In genomic region chr16:66516808-66517585, GRCh38 we compare ENCODE assay signal across 7 cellular contexts. TPM values are rescaled to one million over a fixed set of nuclear protein-coding genes. Genes with fewer than 3 reads are reported as not detected.
DNase-seq lines count a peak whose midpoint lies in the region; ATAC-seq and FAIRE-seq lines count a peak whose summit lies in the region.

No MANE protein-coding gene starts in this region.

- peak; percentile 99 for FAIRE-seq in GM18507 (lab: Jason Lieb, UNC)

- POLR2A ChIA-PET in activated CD4-positive, alpha-beta memory T cell treated with anti-CD3 and anti-CD28 coated beads for 36 hours (lab: Charles Lee): interaction anchor here (0.7 to 1.7 kb wide), 2 partner anchors 9 to 35 kb away, joined by 3 to 7 read pairs; partner anchors contain the start of gene CKLF

- peak overlapping the region; percentile 99 for H3K27ac Mint-ChIP-seq in activated CD4-positive, alpha-beta memory T cell treated with anti-CD3 and anti-CD28 coated beads for 36 hours

- intact Hi-C loops in activated CD4-positive, alpha-beta memory T cell treated with anti-CD3 and anti-CD28 coated beads for 36 hours (cut with micrococcal nuclease): loop anchor here (1.0 to 2.0 kb wide), 7 partner anchors 32 to 358 kb away; partner anchors contain the start of gene CMTM3

- no peaks in the 10 kb centered on the region for H3K9me3 Mint-ChIP-seq in activated CD4-positive, alpha-beta memory T cell treated with anti-CD3 and anti-CD28 coated beads for 36 hours

- H3K27me3 Mint-ChIP-seq in activated CD4-positive, alpha-beta memory T cell treated with anti-CD3 and anti-CD28 coated beads for 36 hours: no peaks in the 10 kb centered on the region

- DNase-seq in GM18507 (ENCODE audit: extremely low spot score, insufficient read length, low read depth) (peak; percentile 90), NCI-H446 treated with DMSO at 0.1 percent for 48 hours (lab: John Stamatoyannopoulos, UW) (peak; percentile 62), mesenteric fat pad (ENCODE audit: low spot score) (peak; percentile 97)
- peak; percentile 95 for DNase-seq in activated CD4-positive, alpha-beta memory T cell treated with anti-CD3 and anti-CD28 coated beads for 36 hours
- peak; percentile 12 for DNase-seq in effector CD8-positive, alpha-beta T cell (lab: John Stamatoyannopoulos, UW)
- DNase-seq in stimulated activated CD8-positive, alpha-beta memory T cell treated with anti-CD3 and anti-CD28 coated beads, Interleukin-15, amount 100 ng/mL, for 1 hour (ENCODE audit: low read depth): peak; percentile 50

- H3K4me3 Mint-ChIP-seq in activated CD4-positive, alpha-beta memory T cell treated with anti-CD3 and anti-CD28 coated beads for 36 hours: peak overlapping the region; percentile 87

- peaks cover 71% of the 10 kb centered on the region for H3K4me1 Mint-ChIP-seq in activated CD4-positive, alpha-beta memory T cell treated with anti-CD3 and anti-CD28 coated beads for 36 hours (ENCODE audit: low read depth)

- H3K36me3 Mint-ChIP-seq in activated CD4-positive, alpha-beta memory T cell treated with anti-CD3 and anti-CD28 coated beads for 36 hours: no peaks in the 10 kb centered on the region

- CTCF ChIA-PET in activated CD4-positive, alpha-beta memory T cell treated with anti-CD3 and anti-CD28 coated beads for 36 hours (lab: Charles Lee): interaction anchor here (0.7 to 1.5 kb wide), 4 partner anchors 40 to 91 kb away, joined by 3 to 5 read pairs (median 3); partner anchors contain the start of gene CMTM3

- peak; percentile 98 for ATAC-seq in HG02938 (IDR thresholded peaks at IDR 0.05; ENCODE audit: unreplicated experiment)

RNA-seq across cellular contexts. Expression of gene TK2, which starts 32.9 kb away (rescaled TPM):
- total RNA-seq in activated CD4-positive, alpha-beta memory T cell treated with anti-CD3 and anti-CD28 coated beads for 36 hours: 1 to 10 TPM; 5.4 to 5.8 TPM
- total RNA-seq in mesenteric fat pad: 58.3 TPM

RNA-seq across cellular contexts. Expression of gene CKLF, which starts 35.4 kb away (rescaled TPM):
- 100 to 1,000 TPM; 167 to 173 TPM for total RNA-seq in activated CD4-positive, alpha-beta memory T cell treated with anti-CD3 and anti-CD28 coated beads for 36 hours
- 41.6 TPM for total RNA-seq in mesenteric fat pad

RNA-seq across cellular contexts. Expression of gene CMTM1, which starts 49.2 kb away (rescaled TPM):
- 10 to 100 TPM; 10.1 to 11.5 TPM for total RNA-seq in activated CD4-positive, alpha-beta memory T cell treated with anti-CD3 and anti-CD28 coated beads for 36 hours
- 6.4 TPM for total RNA-seq in mesenteric fat pad

Comparison
In these comparisons a context has a peak if more than half of its experiments do, and no peak if none do; other contexts are left out.
1. Peak in every context shown above with its lines: DNase-seq and ATAC-seq.
2. DNase-seq: peak in every context shown above with its lines; median percentile 97 in mesenteric fat pad; 95 in activated CD4-positive, alpha-beta memory T cell treated with anti-CD3 and anti-CD28 coated beads for 36 hours; 90 in GM18507; 62 in NCI-H446 treated with DMSO at 0.1 percent for 48 hours; 50 in stimulated activated CD8-positive, alpha-beta memory T cell treated with anti-CD3 and anti-CD28 coated beads, Interleukin-15, amount 100 ng/mL, for 1 hour; 12 in effector CD8-positive, alpha-beta T cell.